Comparison of ENCODE assay signal across 15 cellular contexts in genomic region chr11:35178067-35178805, GRCh38. TPM values are rescaled to one million over a fixed set of nuclear protein-coding genes. Genes with fewer than 3 reads are reported as not detected.
DNase-seq lines count a peak whose midpoint lies in the region; ATAC-seq, FAIRE-seq and TF ChIP-seq lines count a peak whose summit lies in the region.
"Had no signal": no experiment of that assay in that cellular context is flagged by ENCODE, and none has a peak within 500 bp of the region (broad histone marks: within the 10 kb centered on the region; RNA-seq: fewer than 3 reads in every experiment).

No MANE protein-coding gene starts in this region.

- no peak for TF ChIP-seq EP300 in transverse colon (IDR thresholded peaks at IDR 0.05; ENCODE audit: low read depth)

- intact Hi-C loops in transverse colon (cut with DNase I; ENCODE audit: low total_unique reads) = loop anchor here (2.0 kb wide), 1 partner anchor 41 kb away; no protein-coding TSS in a partner anchor

- no peaks in the 10 kb centered on the region for H3K27me3 ChIP-seq in transverse colon

- no peaks in the 10 kb centered on the region for H3K9me3 ChIP-seq in transverse colon

- peak overlapping the region; percentile 66 to 79 (median 75) for H3K27ac ChIP-seq in transverse colon

- H3K9me3 Mint-ChIP-seq in activated naive CD4-positive, alpha-beta T cell treated with anti-CD3 and anti-CD28 coated beads, Interleukin-2, amount 10 ng/mL, durations not matched to agents 7 days and 5 days = no peaks in the 10 kb centered on the region
- no peaks in the 10 kb centered on the region for H3K9me3 Mint-ChIP-seq in activated naive CD4-positive, alpha-beta T cell treated with anti-CD3 and anti-CD28 coated beads, Interleukin-2, amount 50 U/mL, for 72 hours

- in situ Hi-C loops in transverse colon (cut with MboI; ENCODE audit: low pct_ligation_motif_present in 1 of 4, low pct_unique_long_range_greater_than_20kb in 1 of 4, low sequenced_read_pairs in 3 of 4) = no loop called here

- peaks cover 0 to 14% (median 0%) of the 10 kb centered on the region in 4 donors for H3K36me3 ChIP-seq in transverse colon

- no peaks in the 10 kb centered on the region for H3K27me3 Mint-ChIP-seq in activated naive CD4-positive, alpha-beta T cell treated with anti-CD3 and anti-CD28 coated beads, Interleukin-2, amount 10 ng/mL, durations not matched to agents 7 days and 5 days

- no peak for DNase-seq in activated naive CD4-positive, alpha-beta T cell treated with anti-CD3 and anti-CD28 coated beads, Interleukin-2, amount 10 ng/mL, durations not matched to agents 7 days and 5 days
- no peak for DNase-seq in activated naive CD4-positive, alpha-beta T cell treated with anti-CD3 and anti-CD28 coated beads, Interleukin-2, amount 50 U/mL, for 16 hours
- DNase-seq in activated naive CD4-positive, alpha-beta T cell treated with anti-CD3 and anti-CD28 coated beads, Interleukin-2, amount 50 U/mL, for 72 hours (ENCODE audit: low spot score in 2 of 2) = no peak
- DNase-seq in left lobe of liver (ENCODE audit: low spot score) = no peak
- DNase-seq in transverse colon = no peak
- no peak for DNase-seq in GM19239 (ENCODE audit: insufficient read length, low spot score)
- DNase-seq in NCI-H1417 treated with DMSO at 0.1 percent for 48 hours (lab: John Stamatoyannopoulos, UW) = no peak
- DNase-seq in stimulated activated CD4-positive, alpha-beta T cell treated with anti-CD3 and anti-CD28 coated beads, Interleukin-4, amount 100 ng/mL, for 24 hours = no peak
- DNase-seq: activated CD8-positive, alpha-beta memory T cell treated with anti-CD3 and anti-CD28 coated beads, Interleukin-2, amount 50 U/mL, for 48 hours; foreskin fibroblast; KG1; NCI-H2081; T1000 had no signal

- no peak for ATAC-seq in activated naive CD4-positive, alpha-beta T cell treated with anti-CD3 and anti-CD28 coated beads, Interleukin-2, amount 50 U/mL, for 72 hours
- ATAC-seq in left lobe of liver = peak; percentile 68

- peaks cover 34 to 75% (median 52%) of the 10 kb centered on the region in 4 donors for H3K4me1 ChIP-seq in transverse colon

- H3K27ac Mint-ChIP-seq in activated naive CD4-positive, alpha-beta T cell treated with anti-CD3 and anti-CD28 coated beads, Interleukin-2, amount 10 ng/mL, durations not matched to agents 7 days and 5 days = peak overlapping the region; percentile 90
- H3K27ac Mint-ChIP-seq in activated naive CD4-positive, alpha-beta T cell treated with anti-CD3 and anti-CD28 coated beads, Interleukin-2, amount 50 U/mL, for 72 hours = peak overlapping the region; percentile 74 to 95

- no peak for TF ChIP-seq CTCF in transverse colon (IDR thresholded peaks at IDR 0.05)

- FAIRE-seq in GM19239 (lab: Jason Lieb, UNC) = no peak
- FAIRE-seq: GM18507 had no signal

- TF ChIP-seq POLR2A in transverse colon (IDR thresholded peaks at IDR 0.05) = no peak

- CTCF ChIA-PET in activated naive CD4-positive, alpha-beta T cell treated with anti-CD3 and anti-CD28 coated beads, Interleukin-2, amount 10 ng/mL, durations not matched to agents 7 days and 5 days (lab: Charles Lee) = interaction anchor here (0.9 to 5.5 kb wide), 7 partner anchors 13 to 253 kb away, joined by 3 to 66 read pairs (median 4); no protein-coding TSS in a partner anchor

- H3K4me3 Mint-ChIP-seq in activated naive CD4-positive, alpha-beta T cell treated with anti-CD3 and anti-CD28 coated beads, Interleukin-2, amount 10 ng/mL, durations not matched to agents 7 days and 5 days = peak overlapping the region; percentile 12

- no peak overlapping the region for H3K4me3 ChIP-seq in transverse colon
- H3K4me3 ChIP-seq: smooth muscle cell had no signal

- peaks cover 80% of the 10 kb centered on the region for H3K36me3 Mint-ChIP-seq in activated naive CD4-positive, alpha-beta T cell treated with anti-CD3 and anti-CD28 coated beads, Interleukin-2, amount 10 ng/mL, durations not matched to agents 7 days and 5 days
- H3K36me3 Mint-ChIP-seq in activated naive CD4-positive, alpha-beta T cell treated with anti-CD3 and anti-CD28 coated beads, Interleukin-2, amount 50 U/mL, for 72 hours = peaks cover 56 to 61% of the 10 kb centered on the region in 2 donors

- H3K4me1 Mint-ChIP-seq in activated naive CD4-positive, alpha-beta T cell treated with anti-CD3 and anti-CD28 coated beads, Interleukin-2, amount 10 ng/mL, durations not matched to agents 7 days and 5 days = peaks cover 91% of the 10 kb centered on the region

- WGBS in transverse colon (ENCODE audit: low coverage in 1 of 2), 2 donors = 50 to 63% methylated on average over 1 to 3 of the region's 3 CpGs

RNA-seq across cellular contexts. Expression of gene CD44, which starts 39.3 kb away (rescaled TPM):
- total RNA-seq in activated naive CD4-positive, alpha-beta T cell treated with anti-CD3 and anti-CD28 coated beads, Interleukin-2, amount 50 U/mL, for 72 hours = 100 to 1,000 TPM; 321 to 381 TPM
- total RNA-seq in left lobe of liver = 11.7 TPM
- total RNA-seq in transverse colon = 100 to 1,000 TPM in 3 of 4 donors, 10 to 100 TPM in 1; 56.3 to 182 (median 114) TPM
